Comparison of ENCODE assay signal across 11 cellular contexts in genomic region chr13:44219808-44220544, GRCh38.
DNase-seq lines count a peak whose midpoint lies in the region; ATAC-seq and TF ChIP-seq lines count a peak whose summit lies in the region.
"Had no signal": no experiment of that assay in that cellular context is flagged by ENCODE, and none has a peak within 500 bp of the region (broad histone marks: within the 10 kb centered on the region; RNA-seq: fewer than 3 reads in every experiment).

No MANE protein-coding gene starts in this region.

- H3K27ac ChIP-seq in thoracic aorta, result peak overlapping the region; percentile 45 to 46

- no peaks in the 10 kb centered on the region for H3K27me3 ChIP-seq in thoracic aorta (replicated peaks; ENCODE audit: insufficient read depth)

- no peak for ATAC-seq in thoracic aorta (ENCODE audit: insufficient number of reproducible peaks, low FRiP score, low read depth)
- ATAC-seq in HG03135 (IDR thresholded peaks at IDR 0.05; ENCODE audit: unreplicated experiment), result no peak
- no peak for ATAC-seq in HG02884 (IDR thresholded peaks at IDR 0.05; ENCODE audit: unreplicated experiment)
- ATAC-seq in activated T-cell treated with anti-CD3 and anti-CD28 coated beads, Interleukin-2, amount 50 U/mL, for 4 hours, result no peak

- H3K4me3 ChIP-seq in astrocyte of the spinal cord (ENCODE audit: low read depth, low read length) (no peak overlapping the region), thoracic aorta (no peak overlapping the region)

- no peaks in the 10 kb centered on the region for H3K9me3 Mint-ChIP-seq in HFFc6
- no peaks in the 10 kb centered on the region for H3K9me3 Mint-ChIP-seq in activated T-cell treated with anti-CD3 and anti-CD28 coated beads, Interleukin-2, amount 50 U/mL, for 4 hours
- H3K9me3 Mint-ChIP-seq: central memory CD8-positive, alpha-beta T cell; T-helper 1 cell treated with Interleukin-12 subunit alpha and Interleukin-12 subunit beta and Interleukin-4 antibody, amounts not matched to agents 30 μg/mL and 1 μg/mL, for 36 hours had no signal

- no peak overlapping the region for H3K27ac Mint-ChIP-seq in HFFc6
- H3K27ac Mint-ChIP-seq: T-helper 1 cell treated with Interleukin-12 subunit alpha and Interleukin-12 subunit beta and Interleukin-4 antibody, amounts not matched to agents 30 μg/mL and 1 μg/mL, for 36 hours had no signal

- H3K4me3 Mint-ChIP-seq in HFFc6, result no peak overlapping the region
- no peak overlapping the region for H3K4me3 Mint-ChIP-seq in activated T-cell treated with anti-CD3 and anti-CD28 coated beads, Interleukin-2, amount 50 U/mL, for 4 hours
- H3K4me3 Mint-ChIP-seq: central memory CD8-positive, alpha-beta T cell; T-helper 1 cell treated with Interleukin-12 subunit alpha and Interleukin-12 subunit beta and Interleukin-4 antibody, amounts not matched to agents 30 μg/mL and 1 μg/mL, for 36 hours had no signal

- in situ Hi-C loops in astrocyte of the spinal cord (cut with HindIII; ENCODE audit: low sequenced_read_pairs), result no loop called here

- peak; percentile 38 for DNase-seq in HFFc6
- peak; percentile 72 for DNase-seq in astrocyte of the spinal cord (ENCODE audit: low read depth, low spot score)
- DNase-seq in kidney tubule cell (ENCODE audit: low spot score), result peak; percentile 26
- DNase-seq in thoracic aorta (ENCODE audit: low spot score), result no peak
- no peak for DNase-seq in activated effector memory CD4-positive, alpha-beta T cell treated with anti-CD3 and anti-CD28 coated beads, Interleukin-2, amount 50 U/mL, for 16 hours
- no peak for DNase-seq in activated T-cell treated with anti-CD3 and anti-CD28 coated beads, Interleukin-2, amount 50 U/mL, for 4 hours
- DNase-seq: DND-41 had no signal

- no peaks in the 10 kb centered on the region for H3K36me3 Mint-ChIP-seq in HFFc6 (ENCODE audit: low read depth)
- H3K36me3 Mint-ChIP-seq in activated T-cell treated with anti-CD3 and anti-CD28 coated beads, Interleukin-2, amount 50 U/mL, for 4 hours (ENCODE audit: insufficient read depth), result no peaks in the 10 kb centered on the region

- H3K36me3 ChIP-seq in thoracic aorta, result no peaks in the 10 kb centered on the region

- TF ChIP-seq CTCF in HFFc6 (IDR thresholded peaks at IDR 0.05) (no peak), astrocyte of the spinal cord (IDR thresholded peaks at IDR 0.05; ENCODE audit: low read depth, low read length) (no peak), thoracic aorta (IDR thresholded peaks at IDR 0.05) (no peak)

- no peaks in the 10 kb centered on the region for H3K9me3 ChIP-seq in thoracic aorta

- H3K4me1 ChIP-seq in thoracic aorta (ENCODE audit: control insufficient read depth in 1 of 2, low read depth in 2 of 2), result peaks cover 29 to 52% of the 10 kb centered on the region in 2 donors

- peaks cover 30% of the 10 kb centered on the region for H3K27me3 Mint-ChIP-seq in HFFc6 (ENCODE audit: insufficient read depth)
- H3K27me3 Mint-ChIP-seq in activated T-cell treated with anti-CD3 and anti-CD28 coated beads, Interleukin-2, amount 50 U/mL, for 4 hours (ENCODE audit: low read depth), result no peaks in the 10 kb centered on the region

- peaks cover 11% of the 10 kb centered on the region for H3K4me1 Mint-ChIP-seq in HFFc6 (ENCODE audit: low read depth)
- no peaks in the 10 kb centered on the region for H3K4me1 Mint-ChIP-seq in activated T-cell treated with anti-CD3 and anti-CD28 coated beads, Interleukin-2, amount 50 U/mL, for 4 hours (ENCODE audit: low read depth)
- H3K4me1 Mint-ChIP-seq: central memory CD8-positive, alpha-beta T cell had no signal

Comparison
In these comparisons a context has a peak if more than half of its experiments do, and no peak if none do; other contexts are left out.
1. DNase-seq: peak in HFFc6 (single experiment), astrocyte of the spinal cord (single experiment) and kidney tubule cell (single experiment); none in thoracic aorta (single experiment), activated effector memory CD4-positive, alpha-beta T cell treated with anti-CD3 and anti-CD28 coated beads, Interleukin-2, amount 50 U/mL, for 16 hours (single experiment) and activated T-cell treated with anti-CD3 and anti-CD28 coated beads, Interleukin-2, amount 50 U/mL, for 4 hours (single experiment).